35 cellular contexts compared by ENCODE assay signal in genomic region chr18:25121442-25121841, GRCh38.
"Had no signal": no experiment of that assay in that cellular context is flagged by ENCODE, and none has a peak within 500 bp of the region (broad histone marks: within the 10 kb centered on the region; RNA-seq: fewer than 3 reads in every experiment).

No MANE protein-coding gene starts in this region.

- H3K27ac Mint-ChIP-seq: activated naive CD4-positive, alpha-beta T cell treated with anti-CD3 and anti-CD28 coated beads for 36 hours; activated T-helper 1 cell treated with anti-CD3 and anti-CD28 coated beads, Interleukin-12 subunit alpha, Interleukin-12 subunit beta, Interleukin-2, Interleukin-4 antibody, amounts not matched to agents 30 ng/mL and 10 ng/mL and 1 ng/mL, durations not matched to agents 14 hours and 24 hours and 36 hours; naive thymus-derived CD4-positive, alpha-beta T cell; stimulated activated memory B cell treated with anti-CD40 and anti-IgM and Interleukin-4, amounts not matched to agents 10 μg/mL and 1 μg/mL and 100 μg/mL, for 72 hours had no signal

- H3K9me3 ChIP-seq: body of pancreas, gastrocnemius medialis, ovary, prostate gland, thyroid gland, upper lobe of left lung, vagina had no signal

- H3K36me3 ChIP-seq: adrenal gland, cardiac muscle cell, gastrocnemius medialis, ovary, prostate gland, sigmoid colon, stomach, thyroid gland, upper lobe of left lung, vagina had no signal

- H3K27me3 Mint-ChIP-seq: activated naive CD8-positive, alpha-beta T cell treated with anti-CD3 and anti-CD28 coated beads for 36 hours had no signal

- H3K27me3 ChIP-seq: adrenal gland, body of pancreas, cardiac muscle cell, dorsolateral prefrontal cortex, gastrocnemius medialis, ovary, sigmoid colon, stomach, thyroid gland, upper lobe of left lung, vagina had no signal

- H3K4me1 Mint-ChIP-seq: activated naive CD8-positive, alpha-beta T cell treated with anti-CD3 and anti-CD28 coated beads for 36 hours; naive thymus-derived CD4-positive, alpha-beta T cell; stimulated activated memory B cell treated with anti-CD40 and anti-IgM and Interleukin-4, amounts not matched to agents 10 μg/mL and 1 μg/mL and 100 μg/mL, for 72 hours had no signal

- H3K4me3 Mint-ChIP-seq: activated naive CD4-positive, alpha-beta T cell treated with anti-CD3 and anti-CD28 coated beads for 36 hours; activated naive CD8-positive, alpha-beta T cell treated with anti-CD3 and anti-CD28 coated beads for 36 hours; activated T-helper 1 cell treated with anti-CD3 and anti-CD28 coated beads, Interleukin-12 subunit alpha, Interleukin-12 subunit beta, Interleukin-2, Interleukin-4 antibody, amounts not matched to agents 30 ng/mL and 10 ng/mL and 1 ng/mL, durations not matched to agents 14 hours and 24 hours and 36 hours; naive thymus-derived CD4-positive, alpha-beta T cell; stimulated activated memory B cell treated with anti-CD40 and anti-IgM and Interleukin-4, amounts not matched to agents 10 μg/mL and 1 μg/mL and 100 μg/mL, for 72 hours had no signal

- H3K9me3 Mint-ChIP-seq: activated T-helper 1 cell treated with anti-CD3 and anti-CD28 coated beads, Interleukin-12 subunit alpha, Interleukin-12 subunit beta, Interleukin-2, Interleukin-4 antibody, amounts not matched to agents 30 ng/mL and 10 ng/mL and 1 ng/mL, durations not matched to agents 14 hours and 24 hours and 36 hours had no signal

- H3K4me1 ChIP-seq: body of pancreas, gastrocnemius medialis, prostate gland, sigmoid colon, stomach, thyroid gland, vagina had no signal

- H3K27ac ChIP-seq: adrenal gland, body of pancreas, cardiac muscle cell, coronary artery, dorsolateral prefrontal cortex, gastrocnemius medialis, ovary, prostate gland, sigmoid colon, stomach, thyroid gland, upper lobe of left lung, vagina, VCaP had no signal

- H3K36me3 Mint-ChIP-seq: activated naive CD8-positive, alpha-beta T cell treated with anti-CD3 and anti-CD28 coated beads for 36 hours; naive thymus-derived CD4-positive, alpha-beta T cell; stimulated activated memory B cell treated with anti-CD40 and anti-IgM and Interleukin-4, amounts not matched to agents 10 μg/mL and 1 μg/mL and 100 μg/mL, for 72 hours had no signal

- H3K4me3 ChIP-seq: adrenal gland, body of pancreas, cardiac muscle cell, coronary artery, dorsolateral prefrontal cortex, gastrocnemius medialis, ovary, prostate gland, sigmoid colon, stomach, thyroid gland, upper lobe of left lung, vagina had no signal

- DNase-seq: activated CD4-positive, alpha-beta T cell treated with anti-CD3 and anti-CD28 coated beads for 48 hours; activated CD4-positive, alpha-beta T cell treated with anti-CD3 and anti-CD28 coated beads, Interleukin-2, amount 50 U/mL, for 48 hours; activated CD8-positive, alpha-beta memory T cell treated with anti-CD3 and anti-CD28 coated beads for 24 hours; activated effector memory CD4-positive, alpha-beta T cell treated with anti-CD3 and anti-CD28 coated beads, Interleukin-2, amount 50 U/mL, for 16 hours; activated naive CD4-positive, alpha-beta T cell treated with anti-CD3 and anti-CD28 coated beads for 36 hours; activated naive CD8-positive, alpha-beta T cell treated with anti-CD3 and anti-CD28 coated beads for 36 hours; adrenal gland; aorta; body of pancreas; cerebellar nuclear complex; dorsolateral prefrontal cortex; effector memory CD4-positive, alpha-beta T cell; erythroblast; gastrocnemius medialis; glutamatergic neuron; left colon; mammary epithelial cell; midbrain; naive thymus-derived CD4-positive, alpha-beta T cell; ovary; retina; sigmoid colon; small intestine; stimulated activated CD4-positive, alpha-beta T cell treated with anti-CD3 and anti-CD28 coated beads, Interleukin-4, amount 100 ng/mL, for 24 hours; stomach; T-helper 9 cell; thyroid gland; upper lobe of left lung had no signal
